ENCODE assay signal across 8 cellular contexts in the genomic region with DNA sequence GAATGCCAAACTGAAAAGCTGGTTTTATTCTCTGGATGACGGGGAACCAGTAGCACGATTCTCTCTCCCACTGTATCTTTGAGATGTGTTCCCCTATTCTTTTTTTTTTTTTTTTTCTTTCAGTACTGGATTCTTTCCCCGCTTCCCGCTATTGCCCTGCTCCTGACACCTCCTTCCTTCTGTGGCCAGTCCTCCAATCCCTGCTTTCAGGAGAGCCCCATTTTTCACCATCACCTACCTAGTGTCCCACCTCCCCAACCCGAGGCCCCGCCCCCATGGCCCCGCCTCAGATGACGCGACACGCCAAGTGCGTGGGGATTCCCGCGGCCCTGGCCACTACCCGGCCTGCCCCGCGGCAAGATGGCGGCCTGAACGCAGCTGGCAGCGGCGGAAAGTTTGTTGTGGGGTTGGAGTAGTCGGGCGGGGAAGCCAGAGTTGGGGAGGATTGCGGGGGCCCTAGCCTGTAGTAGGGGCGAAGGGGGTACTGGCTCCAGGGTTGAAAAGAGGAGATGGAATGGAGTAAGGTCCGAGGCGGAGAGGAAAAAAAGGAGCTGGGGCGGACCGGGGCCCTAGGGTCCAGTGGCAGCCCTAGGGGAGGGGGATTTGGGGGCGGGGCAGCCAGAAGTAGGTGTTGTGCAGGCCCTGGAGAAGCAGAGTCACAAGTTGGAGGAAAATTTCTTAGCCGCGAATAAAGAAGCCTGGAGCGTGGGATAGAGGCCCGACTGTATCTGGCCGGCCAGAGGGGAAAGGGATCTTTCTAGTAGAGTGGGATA. TPM values are rescaled to one million over a fixed set of nuclear protein-coding genes. Genes with fewer than 3 reads are reported as not detected.
A peak's percentile ranks its signal among the peaks of the same experiment; 100 is the strongest.
DNase-seq lines count a peak whose midpoint lies in the region; ATAC-seq and TF ChIP-seq lines count a peak whose summit lies in the region.

A gene with protein sequence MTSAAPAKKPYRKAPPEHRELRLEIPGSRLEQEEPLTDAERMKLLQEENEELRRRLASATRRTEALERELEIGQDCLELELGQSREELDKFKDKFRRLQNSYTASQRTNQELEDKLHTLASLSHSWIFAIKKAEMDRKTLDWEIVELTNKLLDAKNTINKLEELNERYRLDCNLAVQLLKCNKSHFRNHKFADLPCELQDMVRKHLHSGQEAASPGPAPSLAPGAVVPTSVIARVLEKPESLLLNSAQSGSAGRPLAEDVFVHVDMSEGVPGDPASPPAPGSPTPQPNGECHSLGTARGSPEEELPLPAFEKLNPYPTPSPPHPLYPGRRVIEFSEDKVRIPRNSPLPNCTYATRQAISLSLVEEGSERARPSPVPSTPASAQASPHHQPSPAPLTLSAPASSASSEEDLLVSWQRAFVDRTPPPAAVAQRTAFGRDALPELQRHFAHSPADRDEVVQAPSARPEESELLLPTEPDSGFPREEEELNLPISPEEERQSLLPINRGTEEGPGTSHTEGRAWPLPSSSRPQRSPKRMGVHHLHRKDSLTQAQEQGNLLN (plus strand): TSS at position 336 of the 773 bp plus-strand sequence. CDS start 21,432 bp downstream, outside the sequence.

- TF ChIP-seq CTCF in HFF-Myc (IDR thresholded peaks at IDR 0.05; ENCODE audit: low read depth, low read length, missing control alignments) (no peak), cardiac muscle cell (IDR thresholded peaks at IDR 0.05; ENCODE audit: low read depth, low read length) (no peak), parathyroid adenoma (IDR thresholded peaks at IDR 0.05) (no peak), tibial artery (IDR thresholded peaks at IDR 0.05) (no peak)

- peak within 1 kb of the TSS; percentile 92 for H3K4me3 Mint-ChIP-seq in activated naive CD8-positive, alpha-beta T cell treated with anti-CD3 and anti-CD28 coated beads, Interleukin-2, amount 50 U/mL, for 24 hours

- H3K4me1 ChIP-seq in cardiac muscle cell (ENCODE audit: low read depth) = peaks cover 8% of the 10 kb centered on the region
- H3K4me1 ChIP-seq in parathyroid adenoma = peaks cover 11% of the 10 kb centered on the region
- H3K4me1 ChIP-seq in tibial artery = peaks cover 0 to 27% (median 20%) of the 10 kb centered on the region in 4 donors

- H3K9me3 Mint-ChIP-seq in activated naive CD8-positive, alpha-beta T cell treated with anti-CD3 and anti-CD28 coated beads, Interleukin-2, amount 50 U/mL, for 24 hours = no peaks in the 10 kb centered on the region

- peaks cover 30% of the 10 kb centered on the region for H3K79me2 ChIP-seq in parathyroid adenoma

- peak; percentile 99 for ATAC-seq in activated naive CD8-positive, alpha-beta T cell treated with anti-CD3 and anti-CD28 coated beads, Interleukin-2, amount 50 U/mL, for 24 hours

- intact Hi-C loops in tibial artery (cut with DNase I; ENCODE audit: low total_unique reads) = no loop called here

- H3K4me3 ChIP-seq in HFF-Myc (replicated peaks; ENCODE audit: low read depth, low read length) (peak within 1 kb of the TSS; percentile 68), cardiac muscle cell (peak within 1 kb of the TSS; percentile 87), parathyroid adenoma (ENCODE audit: low read depth, low read length) (peak within 1 kb of the TSS; percentile 83), tibial artery (peak within 1 kb of the TSS; percentile 59 to 71)

- peak within 1 kb of the TSS; percentile 79 for H3K27ac Mint-ChIP-seq in activated naive CD8-positive, alpha-beta T cell treated with anti-CD3 and anti-CD28 coated beads, Interleukin-2, amount 50 U/mL, for 24 hours

- H3K9me3 ChIP-seq in cardiac muscle cell (ENCODE audit: low read depth) = no peaks in the 10 kb centered on the region
- no peaks in the 10 kb centered on the region for H3K9me3 ChIP-seq in parathyroid adenoma (ENCODE audit: control insufficient read depth, low read length)
- H3K9me3 ChIP-seq in tibial artery = no peaks in the 10 kb centered on the region

- H3K27me3 ChIP-seq in cardiac muscle cell (no peaks in the 10 kb centered on the region), parathyroid adenoma (ENCODE audit: control insufficient read depth, insufficient read depth, low read length) (no peaks in the 10 kb centered on the region), tibial artery (no peaks in the 10 kb centered on the region)

- H3K27me3 Mint-ChIP-seq in activated naive CD8-positive, alpha-beta T cell treated with anti-CD3 and anti-CD28 coated beads, Interleukin-2, amount 50 U/mL, for 24 hours = peaks cover 2% of the 10 kb centered on the region

- peaks cover 46% of the 10 kb centered on the region for H3K4me1 Mint-ChIP-seq in activated naive CD8-positive, alpha-beta T cell treated with anti-CD3 and anti-CD28 coated beads, Interleukin-2, amount 50 U/mL, for 24 hours

- no peaks in the 10 kb centered on the region for H3K36me3 ChIP-seq in cardiac muscle cell
- H3K36me3 ChIP-seq in parathyroid adenoma (ENCODE audit: control insufficient read depth, insufficient read depth, low read length) = no peaks in the 10 kb centered on the region
- no peaks in the 10 kb centered on the region for H3K36me3 ChIP-seq in tibial artery

- H3K4me2 ChIP-seq in parathyroid adenoma (ENCODE audit: low read length) = peak within 1 kb of the TSS; percentile 98

- H3K27ac ChIP-seq in cardiac muscle cell = peak within 1 kb of the TSS; percentile 95
- peak within 1 kb of the TSS; percentile 52 for H3K27ac ChIP-seq in parathyroid adenoma
- H3K27ac ChIP-seq in tibial artery = peak within 1 kb of the TSS; percentile 73 to 81

- peak within 1 kb of the TSS; percentile 47 for H3K9ac ChIP-seq in parathyroid adenoma

- peak within 1 kb of the TSS; percentile 78 for H2AFZ ChIP-seq in parathyroid adenoma

- peak; percentile 25 for DNase-seq in GF-D8 (lab: John Stamatoyannopoulos, UW)
- no peak for DNase-seq in HFF-Myc (ENCODE audit: extremely low read depth, low read depth)
- DNase-seq in NCI-H128 (lab: John Stamatoyannopoulos, UW; ENCODE audit: unreplicated experiment) = peak; percentile 72
- DNase-seq in T follicular helper cell (ENCODE audit: low read depth) = peak; percentile 94
- DNase-seq in activated naive CD8-positive, alpha-beta T cell treated with anti-CD3 and anti-CD28 coated beads, Interleukin-2, amount 50 U/mL, for 24 hours = peak; percentile 100
- peak; percentile 90 to 93 for DNase-seq in cardiac muscle cell (ENCODE audit: low read depth in 1 of 2, low spot score in 1 of 2)
- DNase-seq in tibial artery = peak; percentile 91 to 95

- peaks cover 4% of the 10 kb centered on the region for H3K36me3 Mint-ChIP-seq in activated naive CD8-positive, alpha-beta T cell treated with anti-CD3 and anti-CD28 coated beads, Interleukin-2, amount 50 U/mL, for 24 hours (ENCODE audit: low read depth)

RNA-seq across cellular contexts. Expression of the gene that starts here (rescaled TPM):
- total RNA-seq in cardiac muscle cell = 24.7 and 31.2 TPM in 2 replicates
- 23.1 and 25.8 TPM in 2 replicates for polyA plus RNA-seq in cardiac muscle cell
